Comparison of ENCODE assay signal across 1 cellular context in the genomic region with DNA sequence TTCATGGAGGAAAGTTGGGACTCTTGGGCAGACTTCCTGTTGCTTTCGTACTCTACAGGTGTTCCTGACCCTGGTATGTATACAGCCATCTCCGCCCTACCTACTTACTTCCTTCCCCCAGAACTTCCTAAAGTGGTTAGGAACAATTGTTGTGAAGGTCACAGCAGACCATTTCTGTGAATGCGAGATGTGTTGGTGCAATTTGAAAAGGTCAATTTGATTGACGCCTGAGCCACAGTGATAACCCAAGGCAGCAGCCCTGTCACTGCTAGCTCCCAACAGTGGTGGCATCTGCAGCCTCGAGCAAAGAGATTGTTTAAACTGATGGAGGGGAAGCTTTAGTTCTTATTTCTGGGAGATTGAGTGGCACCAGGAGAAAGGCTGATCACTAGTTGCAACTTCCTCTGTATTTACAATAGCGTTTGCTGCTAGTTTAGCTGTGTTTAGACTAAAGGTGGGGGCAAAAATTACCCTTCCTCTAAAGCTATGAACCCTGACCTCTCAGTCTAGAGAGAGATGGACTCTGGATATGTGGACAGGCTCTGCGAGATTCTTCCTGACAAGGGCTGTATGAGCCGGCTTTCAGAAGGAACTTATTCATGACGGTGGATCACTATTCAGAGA.
TF ChIP-seq lines count a peak whose summit lies in the region.

No MANE protein-coding gene starts in this region.

TF ChIP-seq in HepG2, 621 proteins besides CTCF, POLR2A, EP300 and RAD21 (continued from another document and continues in another):
- TF ChIP-seq, protein P1, sequence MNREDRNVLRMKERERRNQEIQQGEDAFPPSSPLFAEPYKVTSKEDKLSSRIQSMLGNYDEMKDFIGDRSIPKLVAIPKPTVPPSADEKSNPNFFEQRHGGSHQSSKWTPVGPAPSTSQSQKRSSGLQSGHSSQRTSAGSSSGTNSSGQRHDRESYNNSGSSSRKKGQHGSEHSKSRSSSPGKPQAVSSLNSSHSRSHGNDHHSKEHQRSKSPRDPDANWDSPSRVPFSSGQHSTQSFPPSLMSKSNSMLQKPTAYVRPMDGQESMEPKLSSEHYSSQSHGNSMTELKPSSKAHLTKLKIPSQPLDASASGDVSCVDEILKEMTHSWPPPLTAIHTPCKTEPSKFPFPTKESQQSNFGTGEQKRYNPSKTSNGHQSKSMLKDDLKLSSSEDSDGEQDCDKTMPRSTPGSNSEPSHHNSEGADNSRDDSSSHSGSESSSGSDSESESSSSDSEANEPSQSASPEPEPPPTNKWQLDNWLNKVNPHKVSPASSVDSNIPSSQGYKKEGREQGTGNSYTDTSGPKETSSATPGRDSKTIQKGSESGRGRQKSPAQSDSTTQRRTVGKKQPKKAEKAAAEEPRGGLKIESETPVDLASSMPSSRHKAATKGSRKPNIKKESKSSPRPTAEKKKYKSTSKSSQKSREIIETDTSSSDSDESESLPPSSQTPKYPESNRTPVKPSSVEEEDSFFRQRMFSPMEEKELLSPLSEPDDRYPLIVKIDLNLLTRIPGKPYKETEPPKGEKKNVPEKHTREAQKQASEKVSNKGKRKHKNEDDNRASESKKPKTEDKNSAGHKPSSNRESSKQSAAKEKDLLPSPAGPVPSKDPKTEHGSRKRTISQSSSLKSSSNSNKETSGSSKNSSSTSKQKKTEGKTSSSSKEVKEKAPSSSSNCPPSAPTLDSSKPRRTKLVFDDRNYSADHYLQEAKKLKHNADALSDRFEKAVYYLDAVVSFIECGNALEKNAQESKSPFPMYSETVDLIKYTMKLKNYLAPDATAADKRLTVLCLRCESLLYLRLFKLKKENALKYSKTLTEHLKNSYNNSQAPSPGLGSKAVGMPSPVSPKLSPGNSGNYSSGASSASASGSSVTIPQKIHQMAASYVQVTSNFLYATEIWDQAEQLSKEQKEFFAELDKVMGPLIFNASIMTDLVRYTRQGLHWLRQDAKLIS (CRISPR knock-in tag; IDR thresholded peaks at IDR 0.05) = 0 out of 2 replicates have a peak, but pooled peaks have one; percentile 7
- TF ChIP-seq ZNF549 (CRISPR knock-in tag; IDR thresholded peaks at IDR 0.05) (no peak), MAZ (IDR thresholded peaks at IDR 0.05; ENCODE audit: borderline replicate concordance, low read depth, low read length) (no peak), MAZ (CRISPR knock-in tag; IDR thresholded peaks at IDR 0.05; ENCODE audit: low read depth) (no peak), ZNF274 (CRISPR knock-in tag; IDR thresholded peaks at IDR 0.05) (no peak), MIER3 (CRISPR knock-in tag; IDR thresholded peaks at IDR 0.05; ENCODE audit: borderline replicate concordance) (peak; percentile 66; the same call in 1 of the 2 replicates), HDAC1 (CRISPR knock-in tag; IDR thresholded peaks at IDR 0.05) (peak; percentile 57), PHF5A (CRISPR knock-in tag; IDR thresholded peaks at IDR 0.05; ENCODE audit: low read depth, unreplicated experiment) (no peak), TCF7L2 (IDR thresholded peaks at IDR 0.05; ENCODE audit: low read depth, low read length) (no peak), ZFAT (CRISPR knock-in tag; conservative IDR thresholded peaks at IDR 0.05) (no peak), FOXC1 (CRISPR knock-in tag; IDR thresholded peaks at IDR 0.05; ENCODE audit: borderline replicate concordance) (no peak), HES4 (CRISPR knock-in tag; IDR thresholded peaks at IDR 0.05; ENCODE audit: borderline replicate concordance) (no peak), CENPX (CRISPR knock-in tag; IDR thresholded peaks at IDR 0.05) (no peak), ZNF784 (CRISPR knock-in tag; IDR thresholded peaks at IDR 0.05; ENCODE audit: borderline replicate concordance) (no peak), SRSF9 (IDR thresholded peaks at IDR 0.05; ENCODE audit: borderline replicate concordance, insufficient read depth, low read depth, low read length, poor library complexity, severe bottlenecking) (no peak), MXD4 (CRISPR knock-in tag; IDR thresholded peaks at IDR 0.05) (no peak), ZNF17 (CRISPR knock-in tag; IDR thresholded peaks at IDR 0.05) (no peak), RORA (CRISPR knock-in tag; IDR thresholded peaks at IDR 0.05) (no peak; the same call in 1 of the 2 replicates), SRY (CRISPR knock-in tag; IDR thresholded peaks at IDR 0.05) (no peak), TSC22D2 (CRISPR knock-in tag; IDR thresholded peaks at IDR 0.05; ENCODE audit: borderline replicate concordance) (no peak), ARNTL (CRISPR knock-in tag; IDR thresholded peaks at IDR 0.05) (no peak; the same call in 1 of the 2 replicates), MAFG (CRISPR knock-in tag; IDR thresholded peaks at IDR 0.05) (no peak), SP2 (CRISPR knock-in tag; IDR thresholded peaks at IDR 0.05) (no peak), ZSCAN30 (CRISPR knock-in tag; IDR thresholded peaks at IDR 0.05) (no peak; the same call in 1 of the 2 replicates), JUND (CRISPR knock-in tag; IDR thresholded peaks at IDR 0.05) (0 out of 2 replicates have a peak, but pooled peaks have one; percentile 6), ZNF543 (CRISPR knock-in tag; IDR thresholded peaks at IDR 0.05) (no peak), ZNF580 (CRISPR knock-in tag; IDR thresholded peaks at IDR 0.05; ENCODE audit: borderline replicate concordance, low read depth) (peak; percentile 67; the same call in 1 of the 2 replicates)
- TF ChIP-seq, protein P2, sequence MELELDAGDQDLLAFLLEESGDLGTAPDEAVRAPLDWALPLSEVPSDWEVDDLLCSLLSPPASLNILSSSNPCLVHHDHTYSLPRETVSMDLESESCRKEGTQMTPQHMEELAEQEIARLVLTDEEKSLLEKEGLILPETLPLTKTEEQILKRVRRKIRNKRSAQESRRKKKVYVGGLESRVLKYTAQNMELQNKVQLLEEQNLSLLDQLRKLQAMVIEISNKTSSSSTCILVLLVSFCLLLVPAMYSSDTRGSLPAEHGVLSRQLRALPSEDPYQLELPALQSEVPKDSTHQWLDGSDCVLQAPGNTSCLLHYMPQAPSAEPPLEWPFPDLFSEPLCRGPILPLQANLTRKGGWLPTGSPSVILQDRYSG (CRISPR knock-in tag; IDR thresholded peaks at IDR 0.05) = no peak
- TF ChIP-seq, protein P3, sequence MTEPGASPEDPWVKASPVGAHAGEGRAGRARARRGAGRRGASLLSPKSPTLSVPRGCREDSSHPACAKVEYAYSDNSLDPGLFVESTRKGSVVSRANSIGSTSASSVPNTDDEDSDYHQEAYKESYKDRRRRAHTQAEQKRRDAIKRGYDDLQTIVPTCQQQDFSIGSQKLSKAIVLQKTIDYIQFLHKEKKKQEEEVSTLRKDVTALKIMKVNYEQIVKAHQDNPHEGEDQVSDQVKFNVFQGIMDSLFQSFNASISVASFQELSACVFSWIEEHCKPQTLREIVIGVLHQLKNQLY (CRISPR knock-in tag; IDR thresholded peaks at IDR 0.05) = peak; percentile 83; the same call in 1 of the 2 replicates
- TF ChIP-seq, protein P4, sequence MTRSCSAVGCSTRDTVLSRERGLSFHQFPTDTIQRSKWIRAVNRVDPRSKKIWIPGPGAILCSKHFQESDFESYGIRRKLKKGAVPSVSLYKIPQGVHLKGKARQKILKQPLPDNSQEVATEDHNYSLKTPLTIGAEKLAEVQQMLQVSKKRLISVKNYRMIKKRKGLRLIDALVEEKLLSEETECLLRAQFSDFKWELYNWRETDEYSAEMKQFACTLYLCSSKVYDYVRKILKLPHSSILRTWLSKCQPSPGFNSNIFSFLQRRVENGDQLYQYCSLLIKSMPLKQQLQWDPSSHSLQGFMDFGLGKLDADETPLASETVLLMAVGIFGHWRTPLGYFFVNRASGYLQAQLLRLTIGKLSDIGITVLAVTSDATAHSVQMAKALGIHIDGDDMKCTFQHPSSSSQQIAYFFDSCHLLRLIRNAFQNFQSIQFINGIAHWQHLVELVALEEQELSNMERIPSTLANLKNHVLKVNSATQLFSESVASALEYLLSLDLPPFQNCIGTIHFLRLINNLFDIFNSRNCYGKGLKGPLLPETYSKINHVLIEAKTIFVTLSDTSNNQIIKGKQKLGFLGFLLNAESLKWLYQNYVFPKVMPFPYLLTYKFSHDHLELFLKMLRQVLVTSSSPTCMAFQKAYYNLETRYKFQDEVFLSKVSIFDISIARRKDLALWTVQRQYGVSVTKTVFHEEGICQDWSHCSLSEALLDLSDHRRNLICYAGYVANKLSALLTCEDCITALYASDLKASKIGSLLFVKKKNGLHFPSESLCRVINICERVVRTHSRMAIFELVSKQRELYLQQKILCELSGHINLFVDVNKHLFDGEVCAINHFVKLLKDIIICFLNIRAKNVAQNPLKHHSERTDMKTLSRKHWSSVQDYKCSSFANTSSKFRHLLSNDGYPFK (CRISPR knock-in tag; IDR thresholded peaks at IDR 0.05; ENCODE audit: borderline replicate concordance) = no peak
- TF ChIP-seq, protein P5, sequence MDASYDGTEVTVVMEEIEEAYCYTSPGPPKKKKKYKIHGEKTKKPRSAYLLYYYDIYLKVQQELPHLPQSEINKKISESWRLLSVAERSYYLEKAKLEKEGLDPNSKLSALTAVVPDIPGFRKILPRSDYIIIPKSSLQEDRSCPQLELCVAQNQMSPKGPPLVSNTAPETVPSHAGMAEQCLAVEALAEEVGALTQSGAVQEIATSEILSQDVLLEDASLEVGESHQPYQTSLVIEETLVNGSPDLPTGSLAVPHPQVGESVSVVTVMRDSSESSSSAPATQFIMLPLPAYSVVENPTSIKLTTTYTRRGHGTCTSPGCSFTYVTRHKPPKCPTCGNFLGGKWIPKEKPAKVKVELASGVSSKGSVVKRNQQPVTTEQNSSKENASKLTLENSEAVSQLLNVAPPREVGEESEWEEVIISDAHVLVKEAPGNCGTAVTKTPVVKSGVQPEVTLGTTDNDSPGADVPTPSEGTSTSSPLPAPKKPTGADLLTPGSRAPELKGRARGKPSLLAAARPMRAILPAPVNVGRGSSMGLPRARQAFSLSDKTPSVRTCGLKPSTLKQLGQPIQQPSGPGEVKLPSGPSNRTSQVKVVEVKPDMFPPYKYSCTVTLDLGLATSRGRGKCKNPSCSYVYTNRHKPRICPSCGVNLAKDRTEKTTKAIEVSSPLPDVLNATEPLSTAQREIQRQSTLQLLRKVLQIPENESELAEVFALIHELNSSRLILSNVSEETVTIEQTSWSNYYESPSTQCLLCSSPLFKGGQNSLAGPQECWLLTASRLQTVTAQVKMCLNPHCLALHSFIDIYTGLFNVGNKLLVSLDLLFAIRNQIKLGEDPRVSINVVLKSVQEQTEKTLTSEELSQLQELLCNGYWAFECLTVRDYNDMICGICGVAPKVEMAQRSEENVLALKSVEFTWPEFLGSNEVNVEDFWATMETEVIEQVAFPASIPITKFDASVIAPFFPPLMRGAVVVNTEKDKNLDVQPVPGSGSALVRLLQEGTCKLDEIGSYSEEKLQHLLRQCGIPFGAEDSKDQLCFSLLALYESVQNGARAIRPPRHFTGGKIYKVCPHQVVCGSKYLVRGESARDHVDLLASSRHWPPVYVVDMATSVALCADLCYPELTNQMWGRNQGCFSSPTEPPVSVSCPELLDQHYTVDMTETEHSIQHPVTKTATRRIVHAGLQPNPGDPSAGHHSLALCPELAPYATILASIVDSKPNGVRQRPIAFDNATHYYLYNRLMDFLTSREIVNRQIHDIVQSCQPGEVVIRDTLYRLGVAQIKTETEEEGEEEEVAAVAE (CRISPR knock-in tag; IDR thresholded peaks at IDR 0.05; ENCODE audit: borderline replicate concordance) = no peak; the same call in 1 of the 2 replicates
- TF ChIP-seq, protein P6, sequence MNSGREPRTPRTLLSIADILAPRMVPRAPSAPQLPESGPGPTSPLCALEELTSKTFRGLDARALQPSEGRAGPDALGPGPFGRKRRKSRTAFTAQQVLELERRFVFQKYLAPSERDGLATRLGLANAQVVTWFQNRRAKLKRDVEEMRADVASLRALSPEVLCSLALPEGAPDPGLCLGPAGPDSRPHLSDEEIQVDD (CRISPR knock-in tag; IDR thresholded peaks at IDR 0.05; ENCODE audit: borderline replicate concordance) = no peak
- TF ChIP-seq, protein P7, sequence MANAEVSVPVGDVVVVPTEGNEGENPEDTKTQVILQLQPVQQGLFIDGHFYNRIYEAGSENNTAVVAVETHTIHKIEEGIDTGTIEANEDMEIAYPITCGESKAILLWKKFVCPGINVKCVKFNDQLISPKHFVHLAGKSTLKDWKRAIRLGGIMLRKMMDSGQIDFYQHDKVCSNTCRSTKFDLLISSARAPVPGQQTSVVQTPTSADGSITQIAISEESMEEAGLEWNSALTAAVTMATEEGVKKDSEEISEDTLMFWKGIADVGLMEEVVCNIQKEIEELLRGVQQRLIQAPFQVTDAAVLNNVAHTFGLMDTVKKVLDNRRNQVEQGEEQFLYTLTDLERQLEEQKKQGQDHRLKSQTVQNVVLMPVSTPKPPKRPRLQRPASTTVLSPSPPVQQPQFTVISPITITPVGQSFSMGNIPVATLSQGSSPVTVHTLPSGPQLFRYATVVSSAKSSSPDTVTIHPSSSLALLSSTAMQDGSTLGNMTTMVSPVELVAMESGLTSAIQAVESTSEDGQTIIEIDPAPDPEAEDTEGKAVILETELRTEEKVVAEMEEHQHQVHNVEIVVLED (CRISPR knock-in tag; IDR thresholded peaks at IDR 0.05; ENCODE audit: borderline replicate concordance) = no peak; the same call in 1 of the 2 replicates
- TF ChIP-seq, protein P8, sequence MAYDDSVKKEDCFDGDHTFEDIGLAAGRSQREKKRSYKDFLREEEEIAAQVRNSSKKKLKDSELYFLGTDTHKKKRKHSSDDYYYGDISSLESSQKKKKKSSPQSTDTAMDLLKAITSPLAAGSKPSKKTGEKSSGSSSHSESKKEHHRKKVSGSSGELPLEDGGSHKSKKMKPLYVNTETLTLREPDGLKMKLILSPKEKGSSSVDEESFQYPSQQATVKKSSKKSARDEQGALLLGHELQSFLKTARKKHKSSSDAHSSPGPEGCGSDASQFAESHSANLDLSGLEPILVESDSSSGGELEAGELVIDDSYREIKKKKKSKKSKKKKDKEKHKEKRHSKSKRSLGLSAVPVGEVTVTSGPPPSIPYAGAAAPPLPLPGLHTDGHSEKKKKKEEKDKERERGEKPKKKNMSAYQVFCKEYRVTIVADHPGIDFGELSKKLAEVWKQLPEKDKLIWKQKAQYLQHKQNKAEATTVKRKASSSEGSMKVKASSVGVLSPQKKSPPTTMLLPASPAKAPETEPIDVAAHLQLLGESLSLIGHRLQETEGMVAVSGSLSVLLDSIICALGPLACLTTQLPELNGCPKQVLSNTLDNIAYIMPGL (CRISPR knock-in tag; IDR thresholded peaks at IDR 0.05; ENCODE audit: borderline replicate concordance in 1 of 2, low read depth in 1 of 2) = no peak; a peak in 1 of 4 replicates
- TF ChIP-seq, protein P9, sequence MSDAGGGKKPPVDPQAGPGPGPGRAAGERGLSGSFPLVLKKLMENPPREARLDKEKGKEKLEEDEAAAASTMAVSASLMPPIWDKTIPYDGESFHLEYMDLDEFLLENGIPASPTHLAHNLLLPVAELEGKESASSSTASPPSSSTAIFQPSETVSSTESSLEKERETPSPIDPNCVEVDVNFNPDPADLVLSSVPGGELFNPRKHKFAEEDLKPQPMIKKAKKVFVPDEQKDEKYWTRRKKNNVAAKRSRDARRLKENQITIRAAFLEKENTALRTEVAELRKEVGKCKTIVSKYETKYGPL (CRISPR knock-in tag; IDR thresholded peaks at IDR 0.05) = no peak
